In genomic region chr4:5082381-5082780, GRCh38 we compare ENCODE assay signal across 19 cellular contexts. TPM values are rescaled to one million over a fixed set of nuclear protein-coding genes. Genes with fewer than 3 reads are reported as not detected.
DNase-seq lines count a peak whose midpoint lies in the region; FAIRE-seq and TF ChIP-seq lines count a peak whose summit lies in the region.
"Had no signal": no experiment of that assay in that cellular context is flagged by ENCODE, and none has a peak within 500 bp of the region (broad histone marks: within the 10 kb centered on the region; RNA-seq: fewer than 3 reads in every experiment).

No MANE protein-coding gene starts in this region.

- no peaks in the 10 kb centered on the region for H3K36me3 ChIP-seq in astrocyte (ENCODE audit: insufficient read depth, low read length)
- H3K36me3 ChIP-seq: BE2C had no signal

- no peak overlapping the region for H3K4me3 ChIP-seq in astrocyte (ENCODE audit: insufficient read depth, low read depth, low read length)
- H3K4me3 ChIP-seq: A549 had no signal

- H2AFZ ChIP-seq in astrocyte (ENCODE audit: low read depth, low read length): no peak overlapping the region

- H4K20me1 ChIP-seq in astrocyte (ENCODE audit: insufficient read depth, low read length): no peaks in the 10 kb centered on the region

- peaks cover 18% of the 10 kb centered on the region for H3K9me3 Mint-ChIP-seq in astrocyte (ENCODE audit: unreplicated experiment)

- peaks cover 1% of the 10 kb centered on the region for H3K36me3 Mint-ChIP-seq in astrocyte (ENCODE audit: low read depth, unreplicated experiment)
- H3K36me3 Mint-ChIP-seq: CD4-positive, alpha-beta memory T cell had no signal

- H3K9ac ChIP-seq in astrocyte (ENCODE audit: low read length): no peak overlapping the region

- H3K27ac ChIP-seq in astrocyte (ENCODE audit: low read depth, low read length): no peak overlapping the region
- H3K27ac ChIP-seq: A549, C4-2B had no signal

- FAIRE-seq in astrocyte (lab: Jason Lieb, UNC) (no peak), frontal cortex (lab: Jason Lieb, UNC) (no peak)
- FAIRE-seq: A549, G401.6, GM12891, HepG2, HTR-8/SVneo had no signal

- no peaks in the 10 kb centered on the region for H3K27me3 Mint-ChIP-seq in astrocyte (ENCODE audit: low read depth, unreplicated experiment)

- no peak overlapping the region for H3K4me2 ChIP-seq in astrocyte (ENCODE audit: low read length)
- H3K4me2 ChIP-seq: A549 had no signal

- no peaks in the 10 kb centered on the region for H3K9me3 ChIP-seq in astrocyte (ENCODE audit: insufficient read depth, low read depth, low read length)
- H3K9me3 ChIP-seq: BE2C had no signal

- no peaks in the 10 kb centered on the region for H3K27me3 ChIP-seq in astrocyte (ENCODE audit: insufficient read depth, low read length)

- no peaks in the 10 kb centered on the region for H3K79me2 ChIP-seq in astrocyte (ENCODE audit: insufficient read depth, low read length)

- H3K4me1 Mint-ChIP-seq in astrocyte (ENCODE audit: low read depth, unreplicated experiment): no peaks in the 10 kb centered on the region
- H3K4me1 Mint-ChIP-seq: CD4-positive, alpha-beta memory T cell had no signal

- H3K4me3 Mint-ChIP-seq in astrocyte (ENCODE audit: unreplicated experiment): no peak overlapping the region
- H3K4me3 Mint-ChIP-seq: CD4-positive, alpha-beta memory T cell; H9 had no signal

- no peak overlapping the region for H3K27ac Mint-ChIP-seq in astrocyte (ENCODE audit: unreplicated experiment)
- H3K27ac Mint-ChIP-seq: CD4-positive, alpha-beta memory T cell had no signal

- TF ChIP-seq CTCF in astrocyte (IDR thresholded peaks at IDR 0.05; ENCODE audit: insufficient read depth, low read depth, low read length): no peak

- H3K4me1 ChIP-seq in astrocyte (ENCODE audit: insufficient read depth, low read length): no peaks in the 10 kb centered on the region
- H3K4me1 ChIP-seq: A549, BE2C had no signal

- peak; percentile 17 for DNase-seq in astrocyte (ENCODE audit: low read depth)
- peak; percentile 91 for DNase-seq in dermis blood vessel endothelial cell
- peak; percentile 13 for DNase-seq in kidney glomerular epithelial cell (lab: John Stamatoyannopoulos, UW)
- DNase-seq in pulmonary artery endothelial cell (ENCODE audit: low read depth, low spot score): peak; percentile 76
- no peak for DNase-seq in NK-92 (lab: John Stamatoyannopoulos, UW; ENCODE audit: unreplicated experiment)
- DNase-seq in HPDE6-E6E7 (ENCODE audit: extremely low spot score): no peak
- no peak for DNase-seq in frontal cortex (ENCODE audit: low spot score in 2 of 2)
- DNase-seq: BE2C; CD4-positive, alpha-beta memory T cell; DMS79; EL; GOT3; H9 had no signal

RNA-seq across cellular contexts. Expression of gene STK32B, which starts 31.1 kb away (rescaled TPM):
- total RNA-seq in astrocyte: 2.1 and 2.9 TPM in 2 replicates
- total RNA-seq in dermis blood vessel endothelial cell: 24.2 and 24.6 TPM in 2 replicates
- total RNA-seq in pulmonary artery endothelial cell: 12.4 and 16.8 TPM in 2 replicates
- 57.5 TPM for total RNA-seq in frontal cortex
- total RNA-seq: CD4-positive, alpha-beta memory T cell; HepG2 had no signal

Comparison
In these comparisons a context has a peak if more than half of its experiments do, and no peak if none do; other contexts are left out.
1. DNase-seq: peak in astrocyte (single experiment), dermis blood vessel endothelial cell (single experiment), kidney glomerular epithelial cell (single experiment) and pulmonary artery endothelial cell (single experiment); none in NK-92 (single experiment), HPDE6-E6E7 (single experiment) and frontal cortex (0 of 2).